ENCODE assay signal across 1 cellular context in the genomic region with DNA sequence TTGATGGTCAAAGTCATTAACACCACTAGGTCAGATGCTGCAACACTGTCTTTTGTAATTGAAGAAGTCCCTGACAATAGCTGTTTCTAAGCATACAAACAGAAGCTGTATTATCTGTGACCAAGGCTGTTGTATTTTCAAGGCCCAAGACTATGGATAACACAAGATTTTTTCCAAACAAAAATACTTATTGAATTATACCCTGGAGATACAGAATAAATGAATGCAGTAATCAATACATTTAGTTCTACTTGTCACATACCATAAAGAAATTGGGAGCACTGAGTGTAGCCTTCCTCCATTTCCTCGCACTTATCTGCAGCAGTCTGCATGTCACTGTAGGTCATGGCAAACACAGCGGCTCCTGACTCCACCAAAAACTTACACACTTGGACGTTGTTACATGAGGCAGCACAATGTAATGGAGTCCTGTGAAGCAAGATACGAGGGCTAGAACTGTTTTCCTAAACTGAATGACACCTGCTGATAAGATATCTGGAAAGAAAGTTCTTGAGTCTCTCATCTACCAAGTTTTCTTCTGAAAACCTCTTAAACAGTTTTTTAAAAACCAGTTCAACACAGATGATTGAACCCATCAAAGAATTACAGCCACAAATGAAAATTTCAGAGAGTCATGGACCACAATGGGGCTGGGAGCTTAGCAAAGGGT.
TF ChIP-seq lines count a peak whose summit lies in the region.

No MANE protein-coding gene starts in this region.

TF ChIP-seq in K562, 482 proteins besides CTCF, POLR2A, EP300 and RAD21 (continued from another document and continues in another):
- TF ChIP-seq, protein P1, sequence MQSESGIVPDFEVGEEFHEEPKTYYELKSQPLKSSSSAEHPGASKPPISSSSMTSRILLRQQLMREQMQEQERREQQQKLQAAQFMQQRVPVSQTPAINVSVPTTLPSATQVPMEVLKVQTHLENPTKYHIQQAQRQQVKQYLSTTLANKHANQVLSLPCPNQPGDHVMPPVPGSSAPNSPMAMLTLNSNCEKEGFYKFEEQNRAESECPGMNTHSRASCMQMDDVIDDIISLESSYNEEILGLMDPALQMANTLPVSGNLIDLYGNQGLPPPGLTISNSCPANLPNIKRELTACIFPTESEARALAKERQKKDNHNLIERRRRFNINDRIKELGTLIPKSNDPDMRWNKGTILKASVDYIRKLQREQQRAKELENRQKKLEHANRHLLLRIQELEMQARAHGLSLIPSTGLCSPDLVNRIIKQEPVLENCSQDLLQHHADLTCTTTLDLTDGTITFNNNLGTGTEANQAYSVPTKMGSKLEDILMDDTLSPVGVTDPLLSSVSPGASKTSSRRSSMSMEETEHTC (IDR thresholded peaks at IDR 0.05) = peak; percentile 67; the same call in 1 of the 2 replicates
- TF ChIP-seq FOXK2 (conservative IDR thresholded peaks at IDR 0.05 in 1 of 2, IDR thresholded peaks at IDR 0.05 in 1 of 2; ENCODE audit: low read depth in 2 of 2) (peak; percentile 52 to 78), ZNF282 (CRISPR knock-in tag; IDR thresholded peaks at IDR 0.05) (no peak), ZNF583 (CRISPR knock-in tag; IDR thresholded peaks at IDR 0.05) (peak; percentile 96), BCOR (IDR thresholded peaks at IDR 0.05) (peak; percentile 77), SMC3 (conservative IDR thresholded peaks at IDR 0.05; ENCODE audit: insufficient read depth, low read depth, low read length) (0 out of 2 replicates have a peak, but pooled peaks have one; percentile 26), ESRRA (IDR thresholded peaks at IDR 0.05; ENCODE audit: borderline replicate concordance, low read depth) (peak; percentile 61), XRCC3 (IDR thresholded peaks at IDR 0.05) (no peak), C11orf30 (IDR thresholded peaks at IDR 0.05; ENCODE audit: low read depth) (peak; percentile 89), MTA1 (IDR thresholded peaks at IDR 0.05; ENCODE audit: borderline replicate concordance) (peak; percentile 88), ARNT (IDR thresholded peaks at IDR 0.05) (peak; percentile 95 to 99), MAFF (IDR thresholded peaks at IDR 0.05; ENCODE audit: low read length) (peak; percentile 83), DIDO1 (tag; IDR thresholded peaks at IDR 0.05; ENCODE audit: low read depth) (no peak), ILF3 (IDR thresholded peaks at IDR 0.05; ENCODE audit: borderline replicate concordance) (0 out of 2 replicates have a peak, but pooled peaks have one; percentile 48), MEIS2 (IDR thresholded peaks at IDR 0.05; ENCODE audit: partially characterized antibody) (peak; percentile 91), PRMT5 (CRISPR knock-in tag; IDR thresholded peaks at IDR 0.05) (no peak), PTBP1 (IDR thresholded peaks at IDR 0.05; ENCODE audit: low read depth, low read length) (no peak), ZNF274 (IDR thresholded peaks at IDR 0.05; ENCODE audit: borderline replicate concordance, low read depth, low read length) (peak; percentile 57; the same call in 1 of the 2 replicates), FOXK1 (CRISPR knock-in tag; IDR thresholded peaks at IDR 0.05; ENCODE audit: borderline replicate concordance) (no peak), HMGN3 (IDR thresholded peaks at IDR 0.05; ENCODE audit: borderline replicate concordance, extremely low read depth, insufficient read length, low read depth, low read length) (peak; percentile 62), ELF4 (CRISPR knock-in tag; IDR thresholded peaks at IDR 0.05) (peak; percentile 85), ZC3H8 (IDR thresholded peaks at IDR 0.05) (0 out of 2 replicates have a peak, but pooled peaks have one; percentile 28), ZNF589 (CRISPR knock-in tag; IDR thresholded peaks at IDR 0.05; ENCODE audit: low read depth) (peak; percentile 97), MTF1 (CRISPR knock-in tag; IDR thresholded peaks at IDR 0.05; ENCODE audit: borderline replicate concordance) (0 out of 2 replicates have a peak, but pooled peaks have one; percentile 65), POLR2AphosphoS5 (IDR thresholded peaks at IDR 0.05; ENCODE audit: control insufficient read depth, insufficient read depth, low read depth, low read length) (peak; percentile 98), ZNF780A (CRISPR knock-in tag; IDR thresholded peaks at IDR 0.05) (no peak), ZNF584 (CRISPR knock-in tag; IDR thresholded peaks at IDR 0.05; ENCODE audit: low read depth) (0 out of 2 replicates have a peak, but pooled peaks have one; percentile 79), POLR2G (IDR thresholded peaks at IDR 0.05; ENCODE audit: low read depth, low read length) (no peak)
- TF ChIP-seq, protein P2, sequence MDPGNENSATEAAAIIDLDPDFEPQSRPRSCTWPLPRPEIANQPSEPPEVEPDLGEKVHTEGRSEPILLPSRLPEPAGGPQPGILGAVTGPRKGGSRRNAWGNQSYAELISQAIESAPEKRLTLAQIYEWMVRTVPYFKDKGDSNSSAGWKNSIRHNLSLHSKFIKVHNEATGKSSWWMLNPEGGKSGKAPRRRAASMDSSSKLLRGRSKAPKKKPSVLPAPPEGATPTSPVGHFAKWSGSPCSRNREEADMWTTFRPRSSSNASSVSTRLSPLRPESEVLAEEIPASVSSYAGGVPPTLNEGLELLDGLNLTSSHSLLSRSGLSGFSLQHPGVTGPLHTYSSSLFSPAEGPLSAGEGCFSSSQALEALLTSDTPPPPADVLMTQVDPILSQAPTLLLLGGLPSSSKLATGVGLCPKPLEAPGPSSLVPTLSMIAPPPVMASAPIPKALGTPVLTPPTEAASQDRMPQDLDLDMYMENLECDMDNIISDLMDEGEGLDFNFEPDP (CRISPR knock-in tag; IDR thresholded peaks at IDR 0.05) = 0 out of 2 replicates have a peak, but pooled peaks have one; percentile 4
- TF ChIP-seq, protein P3, sequence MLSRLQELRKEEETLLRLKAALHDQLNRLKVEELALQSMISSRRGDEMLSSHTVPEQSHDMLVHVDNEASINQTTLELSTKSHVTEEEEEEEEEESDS (CRISPR knock-in tag; IDR thresholded peaks at IDR 0.05) = no peak
- TF ChIP-seq, protein P4, sequence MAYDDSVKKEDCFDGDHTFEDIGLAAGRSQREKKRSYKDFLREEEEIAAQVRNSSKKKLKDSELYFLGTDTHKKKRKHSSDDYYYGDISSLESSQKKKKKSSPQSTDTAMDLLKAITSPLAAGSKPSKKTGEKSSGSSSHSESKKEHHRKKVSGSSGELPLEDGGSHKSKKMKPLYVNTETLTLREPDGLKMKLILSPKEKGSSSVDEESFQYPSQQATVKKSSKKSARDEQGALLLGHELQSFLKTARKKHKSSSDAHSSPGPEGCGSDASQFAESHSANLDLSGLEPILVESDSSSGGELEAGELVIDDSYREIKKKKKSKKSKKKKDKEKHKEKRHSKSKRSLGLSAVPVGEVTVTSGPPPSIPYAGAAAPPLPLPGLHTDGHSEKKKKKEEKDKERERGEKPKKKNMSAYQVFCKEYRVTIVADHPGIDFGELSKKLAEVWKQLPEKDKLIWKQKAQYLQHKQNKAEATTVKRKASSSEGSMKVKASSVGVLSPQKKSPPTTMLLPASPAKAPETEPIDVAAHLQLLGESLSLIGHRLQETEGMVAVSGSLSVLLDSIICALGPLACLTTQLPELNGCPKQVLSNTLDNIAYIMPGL (CRISPR knock-in tag; IDR thresholded peaks at IDR 0.05) = no peak
- TF ChIP-seq, protein P5, sequence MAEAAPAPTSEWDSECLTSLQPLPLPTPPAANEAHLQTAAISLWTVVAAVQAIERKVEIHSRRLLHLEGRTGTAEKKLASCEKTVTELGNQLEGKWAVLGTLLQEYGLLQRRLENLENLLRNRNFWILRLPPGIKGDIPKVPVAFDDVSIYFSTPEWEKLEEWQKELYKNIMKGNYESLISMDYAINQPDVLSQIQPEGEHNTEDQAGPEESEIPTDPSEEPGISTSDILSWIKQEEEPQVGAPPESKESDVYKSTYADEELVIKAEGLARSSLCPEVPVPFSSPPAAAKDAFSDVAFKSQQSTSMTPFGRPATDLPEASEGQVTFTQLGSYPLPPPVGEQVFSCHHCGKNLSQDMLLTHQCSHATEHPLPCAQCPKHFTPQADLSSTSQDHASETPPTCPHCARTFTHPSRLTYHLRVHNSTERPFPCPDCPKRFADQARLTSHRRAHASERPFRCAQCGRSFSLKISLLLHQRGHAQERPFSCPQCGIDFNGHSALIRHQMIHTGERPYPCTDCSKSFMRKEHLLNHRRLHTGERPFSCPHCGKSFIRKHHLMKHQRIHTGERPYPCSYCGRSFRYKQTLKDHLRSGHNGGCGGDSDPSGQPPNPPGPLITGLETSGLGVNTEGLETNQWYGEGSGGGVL (CRISPR knock-in tag; IDR thresholded peaks at IDR 0.05) = no peak
- TF ChIP-seq, protein P6, sequence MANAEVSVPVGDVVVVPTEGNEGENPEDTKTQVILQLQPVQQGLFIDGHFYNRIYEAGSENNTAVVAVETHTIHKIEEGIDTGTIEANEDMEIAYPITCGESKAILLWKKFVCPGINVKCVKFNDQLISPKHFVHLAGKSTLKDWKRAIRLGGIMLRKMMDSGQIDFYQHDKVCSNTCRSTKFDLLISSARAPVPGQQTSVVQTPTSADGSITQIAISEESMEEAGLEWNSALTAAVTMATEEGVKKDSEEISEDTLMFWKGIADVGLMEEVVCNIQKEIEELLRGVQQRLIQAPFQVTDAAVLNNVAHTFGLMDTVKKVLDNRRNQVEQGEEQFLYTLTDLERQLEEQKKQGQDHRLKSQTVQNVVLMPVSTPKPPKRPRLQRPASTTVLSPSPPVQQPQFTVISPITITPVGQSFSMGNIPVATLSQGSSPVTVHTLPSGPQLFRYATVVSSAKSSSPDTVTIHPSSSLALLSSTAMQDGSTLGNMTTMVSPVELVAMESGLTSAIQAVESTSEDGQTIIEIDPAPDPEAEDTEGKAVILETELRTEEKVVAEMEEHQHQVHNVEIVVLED (CRISPR knock-in tag; IDR thresholded peaks at IDR 0.05) = peak; percentile 41; the same call in 1 of the 2 replicates
- TF ChIP-seq, protein P7, sequence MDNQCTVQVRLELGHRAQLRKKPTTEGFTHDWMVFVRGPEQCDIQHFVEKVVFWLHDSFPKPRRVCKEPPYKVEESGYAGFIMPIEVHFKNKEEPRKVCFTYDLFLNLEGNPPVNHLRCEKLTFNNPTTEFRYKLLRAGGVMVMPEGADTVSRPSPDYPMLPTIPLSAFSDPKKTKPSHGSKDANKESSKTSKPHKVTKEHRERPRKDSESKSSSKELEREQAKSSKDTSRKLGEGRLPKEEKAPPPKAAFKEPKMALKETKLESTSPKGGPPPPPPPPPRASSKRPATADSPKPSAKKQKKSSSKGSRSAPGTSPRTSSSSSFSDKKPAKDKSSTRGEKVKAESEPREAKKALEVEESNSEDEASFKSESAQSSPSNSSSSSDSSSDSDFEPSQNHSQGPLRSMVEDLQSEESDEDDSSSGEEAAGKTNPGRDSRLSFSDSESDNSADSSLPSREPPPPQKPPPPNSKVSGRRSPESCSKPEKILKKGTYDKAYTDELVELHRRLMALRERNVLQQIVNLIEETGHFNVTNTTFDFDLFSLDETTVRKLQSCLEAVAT (IDR thresholded peaks at IDR 0.05) = peak; percentile 54 to 87; a peak in 2 of 4 replicates
- TF ChIP-seq, protein P8, sequence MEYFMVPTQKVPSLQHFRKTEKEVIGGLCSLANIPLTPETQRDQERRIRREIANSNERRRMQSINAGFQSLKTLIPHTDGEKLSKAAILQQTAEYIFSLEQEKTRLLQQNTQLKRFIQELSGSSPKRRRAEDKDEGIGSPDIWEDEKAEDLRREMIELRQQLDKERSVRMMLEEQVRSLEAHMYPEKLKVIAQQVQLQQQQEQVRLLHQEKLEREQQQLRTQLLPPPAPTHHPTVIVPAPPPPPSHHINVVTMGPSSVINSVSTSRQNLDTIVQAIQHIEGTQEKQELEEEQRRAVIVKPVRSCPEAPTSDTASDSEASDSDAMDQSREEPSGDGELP (CRISPR knock-in tag; IDR thresholded peaks at IDR 0.05; ENCODE audit: borderline replicate concordance) = peak; percentile 19; the same call in 1 of the 2 replicates
- TF ChIP-seq, protein P9, sequence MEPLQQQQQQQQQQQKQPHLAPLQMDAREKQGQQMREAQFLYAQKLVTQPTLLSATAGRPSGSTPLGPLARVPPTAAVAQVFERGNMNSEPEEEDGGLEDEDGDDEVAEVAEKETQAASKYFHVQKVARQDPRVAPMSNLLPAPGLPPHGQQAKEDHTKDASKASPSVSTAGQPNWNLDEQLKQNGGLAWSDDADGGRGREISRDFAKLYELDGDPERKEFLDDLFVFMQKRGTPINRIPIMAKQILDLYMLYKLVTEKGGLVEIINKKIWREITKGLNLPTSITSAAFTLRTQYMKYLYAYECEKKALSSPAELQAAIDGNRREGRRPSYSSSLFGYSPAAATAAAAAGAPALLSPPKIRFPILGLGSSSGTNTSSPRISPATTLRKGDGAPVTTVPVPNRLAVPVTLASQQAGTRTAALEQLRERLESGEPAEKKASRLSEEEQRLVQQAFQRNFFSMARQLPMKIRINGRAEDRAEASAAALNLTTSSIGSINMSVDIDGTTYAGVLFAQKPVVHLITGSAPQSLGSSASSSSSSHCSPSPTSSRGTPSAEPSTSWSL (CRISPR knock-in tag; IDR thresholded peaks at IDR 0.05; ENCODE audit: borderline replicate concordance) = no peak
- TF ChIP-seq, protein P10, sequence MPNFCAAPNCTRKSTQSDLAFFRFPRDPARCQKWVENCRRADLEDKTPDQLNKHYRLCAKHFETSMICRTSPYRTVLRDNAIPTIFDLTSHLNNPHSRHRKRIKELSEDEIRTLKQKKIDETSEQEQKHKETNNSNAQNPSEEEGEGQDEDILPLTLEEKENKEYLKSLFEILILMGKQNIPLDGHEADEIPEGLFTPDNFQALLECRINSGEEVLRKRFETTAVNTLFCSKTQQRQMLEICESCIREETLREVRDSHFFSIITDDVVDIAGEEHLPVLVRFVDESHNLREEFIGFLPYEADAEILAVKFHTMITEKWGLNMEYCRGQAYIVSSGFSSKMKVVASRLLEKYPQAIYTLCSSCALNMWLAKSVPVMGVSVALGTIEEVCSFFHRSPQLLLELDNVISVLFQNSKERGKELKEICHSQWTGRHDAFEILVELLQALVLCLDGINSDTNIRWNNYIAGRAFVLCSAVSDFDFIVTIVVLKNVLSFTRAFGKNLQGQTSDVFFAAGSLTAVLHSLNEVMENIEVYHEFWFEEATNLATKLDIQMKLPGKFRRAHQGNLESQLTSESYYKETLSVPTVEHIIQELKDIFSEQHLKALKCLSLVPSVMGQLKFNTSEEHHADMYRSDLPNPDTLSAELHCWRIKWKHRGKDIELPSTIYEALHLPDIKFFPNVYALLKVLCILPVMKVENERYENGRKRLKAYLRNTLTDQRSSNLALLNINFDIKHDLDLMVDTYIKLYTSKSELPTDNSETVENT (CRISPR knock-in tag; IDR thresholded peaks at IDR 0.05) = 0 out of 2 replicates have a peak, but pooled peaks have one; percentile 19
